In genomic region chr2:237207641-237208040, GRCh38 we compare ENCODE assay signal across 12 cellular contexts.
DNase-seq lines count a peak whose midpoint lies in the region; ATAC-seq, FAIRE-seq and TF ChIP-seq lines count a peak whose summit lies in the region.
"Had no signal": no experiment of that assay in that cellular context is flagged by ENCODE, and none has a peak within 500 bp of the region (broad histone marks: within the 10 kb centered on the region; RNA-seq: fewer than 3 reads in every experiment).

No MANE protein-coding gene starts in this region.

- H3K79me2 ChIP-seq in astrocyte (ENCODE audit: insufficient read depth, low read length): no peaks in the 10 kb centered on the region

- H3K9me3 Mint-ChIP-seq in astrocyte (ENCODE audit: unreplicated experiment): peaks cover 11% of the 10 kb centered on the region
- no peaks in the 10 kb centered on the region for H3K9me3 Mint-ChIP-seq in activated naive CD4-positive, alpha-beta T cell treated with anti-CD3 and anti-CD28 coated beads for 36 hours
- H3K9me3 Mint-ChIP-seq: activated T-cell treated with anti-CD3 and anti-CD28 coated beads, Interleukin-2, amount 50 U/mL, for 24 hours had no signal

- H3K4me2 ChIP-seq in astrocyte (ENCODE audit: low read length): peak overlapping the region; percentile 27

- no peaks in the 10 kb centered on the region for H3K9me3 ChIP-seq in astrocyte (ENCODE audit: insufficient read depth, low read depth, low read length)
- no peaks in the 10 kb centered on the region for H3K9me3 ChIP-seq in right atrium auricular region
- H3K9me3 ChIP-seq: BE2C had no signal

- H3K27ac Mint-ChIP-seq in astrocyte (ENCODE audit: unreplicated experiment): no peak overlapping the region
- H3K27ac Mint-ChIP-seq in activated naive CD4-positive, alpha-beta T cell treated with anti-CD3 and anti-CD28 coated beads for 36 hours: no peak overlapping the region
- H3K27ac Mint-ChIP-seq: activated T-cell treated with anti-CD3 and anti-CD28 coated beads, Interleukin-2, amount 50 U/mL, for 24 hours had no signal

- no peaks in the 10 kb centered on the region for H4K20me1 ChIP-seq in astrocyte (ENCODE audit: insufficient read depth, low read length)

- no peak for FAIRE-seq in astrocyte (lab: Jason Lieb, UNC)

- TF ChIP-seq CTCF in AG09309 (IDR thresholded peaks at IDR 0.05; ENCODE audit: control insufficient read depth, insufficient read depth, low read depth, low read length, missing control alignments) (no peak), astrocyte (IDR thresholded peaks at IDR 0.05; ENCODE audit: insufficient read depth, low read depth, low read length) (no peak), right atrium auricular region (IDR thresholded peaks at IDR 0.05) (no peak)

- H3K9ac ChIP-seq in astrocyte (ENCODE audit: low read length): peak overlapping the region; percentile 63

- no peak overlapping the region for H2AFZ ChIP-seq in astrocyte (ENCODE audit: low read depth, low read length)

- intact Hi-C loops in activated naive CD4-positive, alpha-beta T cell treated with anti-CD3 and anti-CD28 coated beads for 36 hours (cut with micrococcal nuclease): no loop called here

- H3K36me3 ChIP-seq in astrocyte (ENCODE audit: insufficient read depth, low read length): no peaks in the 10 kb centered on the region
- no peaks in the 10 kb centered on the region for H3K36me3 ChIP-seq in right atrium auricular region
- H3K36me3 ChIP-seq: BE2C had no signal

- no peaks in the 10 kb centered on the region for H3K27me3 Mint-ChIP-seq in astrocyte (ENCODE audit: low read depth, unreplicated experiment)
- H3K27me3 Mint-ChIP-seq in activated naive CD4-positive, alpha-beta T cell treated with anti-CD3 and anti-CD28 coated beads for 36 hours (ENCODE audit: low read depth): peaks cover 4% of the 10 kb centered on the region

- no peaks in the 10 kb centered on the region for H3K36me3 Mint-ChIP-seq in astrocyte (ENCODE audit: low read depth, unreplicated experiment)
- H3K36me3 Mint-ChIP-seq in activated naive CD4-positive, alpha-beta T cell treated with anti-CD3 and anti-CD28 coated beads for 36 hours (ENCODE audit: low read depth): no peaks in the 10 kb centered on the region

- no peak overlapping the region for H3K4me3 Mint-ChIP-seq in astrocyte (ENCODE audit: unreplicated experiment)
- H3K4me3 Mint-ChIP-seq in activated naive CD4-positive, alpha-beta T cell treated with anti-CD3 and anti-CD28 coated beads for 36 hours: no peak overlapping the region
- H3K4me3 Mint-ChIP-seq: activated T-cell treated with anti-CD3 and anti-CD28 coated beads, Interleukin-2, amount 50 U/mL, for 24 hours had no signal

- H3K27ac ChIP-seq in astrocyte (ENCODE audit: low read depth, low read length) (peak overlapping the region; percentile 84), right atrium auricular region (peak overlapping the region; percentile 84 to 85)

- CTCF ChIA-PET in activated naive CD4-positive, alpha-beta T cell treated with anti-CD3 and anti-CD28 coated beads for 36 hours (lab: Charles Lee): no interaction called here

- DNase-seq in AG09309 (ENCODE audit: low read depth) (peak; percentile 92), astrocyte (ENCODE audit: low read depth) (peak; percentile 48), right atrium auricular region (ENCODE audit: low spot score) (peak; percentile 97), renal cortical epithelial cell (ENCODE audit: low read depth) (peak; percentile 65), T-helper 2 cell (no peak)
- DNase-seq in activated naive CD4-positive, alpha-beta T cell treated with anti-CD3 and anti-CD28 coated beads for 36 hours: no peak
- DNase-seq: activated T-cell treated with anti-CD3 and anti-CD28 coated beads, Interleukin-2, amount 50 U/mL, for 24 hours; BE2C; central memory CD4-positive, alpha-beta T cell; NCI-H1694 had no signal

- H3K27me3 ChIP-seq in astrocyte (ENCODE audit: insufficient read depth, low read length): no peaks in the 10 kb centered on the region
- no peaks in the 10 kb centered on the region for H3K27me3 ChIP-seq in right atrium auricular region
- H3K27me3 ChIP-seq: BE2C had no signal

- ATAC-seq in GM18511 (IDR thresholded peaks at IDR 0.05; ENCODE audit: unreplicated experiment): no peak
- no peak for ATAC-seq in HG03196 (IDR thresholded peaks at IDR 0.05; ENCODE audit: unreplicated experiment)

- no peak overlapping the region for H3K4me3 ChIP-seq in AG09309 (ENCODE audit: control insufficient read depth, low read depth, low read length)
- H3K4me3 ChIP-seq in astrocyte (ENCODE audit: insufficient read depth, low read depth, low read length): no peak overlapping the region
- H3K4me3 ChIP-seq in right atrium auricular region: no peak overlapping the region

- H3K4me1 ChIP-seq in astrocyte (ENCODE audit: insufficient read depth, low read length): peaks cover 34% of the 10 kb centered on the region
- peaks cover 0 to 37% of the 10 kb centered on the region in 2 donors for H3K4me1 ChIP-seq in right atrium auricular region

- H3K4me1 Mint-ChIP-seq in astrocyte (ENCODE audit: low read depth, unreplicated experiment): peaks cover 36% of the 10 kb centered on the region
- no peaks in the 10 kb centered on the region for H3K4me1 Mint-ChIP-seq in activated naive CD4-positive, alpha-beta T cell treated with anti-CD3 and anti-CD28 coated beads for 36 hours (ENCODE audit: low read depth)

Comparison
In these comparisons a context has a peak if more than half of its experiments do, and no peak if none do; other contexts are left out.
1. DNase-seq: peak in AG09309 (single experiment), astrocyte (single experiment), right atrium auricular region (single experiment) and renal cortical epithelial cell (single experiment); none in activated naive CD4-positive, alpha-beta T cell treated with anti-CD3 and anti-CD28 coated beads for 36 hours (single experiment) and T-helper 2 cell (0 of 5).